Comparison of ENCODE assay signal across 8 cellular contexts in the genomic region with DNA sequence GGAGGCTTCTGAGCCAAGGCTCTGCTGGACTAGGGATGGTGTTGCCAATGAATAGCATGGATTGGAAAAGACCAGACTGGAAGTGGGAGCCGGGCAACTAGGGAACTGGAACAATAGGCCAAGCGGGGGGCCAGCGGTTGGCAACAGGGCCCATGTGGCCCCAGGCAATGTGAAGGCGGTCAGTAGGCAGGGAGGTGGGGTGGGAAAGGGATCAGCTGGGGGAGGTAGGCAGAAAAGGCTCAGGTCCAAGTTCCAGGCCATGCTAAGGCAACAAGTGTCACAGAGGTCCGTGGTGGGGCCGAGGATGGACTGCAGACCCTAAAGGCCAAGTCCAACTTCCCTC. TPM values are rescaled to one million over a fixed set of nuclear protein-coding genes. Genes with fewer than 3 reads are reported as not detected.
DNase-seq lines count a peak whose midpoint lies in the region; ATAC-seq and TF ChIP-seq lines count a peak whose summit lies in the region.

No MANE protein-coding gene starts in this region.

- no peaks in the 10 kb centered on the region for H3K27me3 ChIP-seq in HUES6 (ENCODE audit: control insufficient read depth, insufficient read depth, low read length)
- no peaks in the 10 kb centered on the region for H3K27me3 ChIP-seq in ascending aorta
- H3K27me3 ChIP-seq in layer of hippocampus (ENCODE audit: control insufficient read depth, insufficient read depth, low read length), result no peaks in the 10 kb centered on the region
- no peaks in the 10 kb centered on the region for H3K27me3 ChIP-seq in stomach

- no peak overlapping the region for H3K27ac Mint-ChIP-seq in natural killer cell

- peaks cover 27% of the 10 kb centered on the region for H3K36me3 ChIP-seq in HUES6 (ENCODE audit: control insufficient read depth, insufficient read depth, low read length)
- H3K36me3 ChIP-seq in ascending aorta, result peaks cover 0 to 17% of the 10 kb centered on the region in 2 donors
- H3K36me3 ChIP-seq in stomach, result peaks cover 0 to 18% (median 13%) of the 10 kb centered on the region in 4 donors

- TF ChIP-seq EP300 in stomach (IDR thresholded peaks at IDR 0.05), result no peak

- intact Hi-C loops in ascending aorta (cut with DNase I) (loop anchor here (1.0 kb wide), 1 partner anchor 9 kb away; no protein-coding TSS in a partner anchor), stomach (cut with DNase I; ENCODE audit: low total_unique reads) (no loop called here), natural killer cell (cut with micrococcal nuclease) (no loop called here)

- H3K4me1 Mint-ChIP-seq in natural killer cell, result peaks cover 9% of the 10 kb centered on the region in 2 donors

- H3K36me3 Mint-ChIP-seq in natural killer cell, result no peaks in the 10 kb centered on the region

- no peak overlapping the region for H3K4me3 Mint-ChIP-seq in natural killer cell

- DNase-seq in ascending aorta (ENCODE audit: low spot score in 2 of 2) (no peak), stomach (no peak), DMS53 treated with DMSO at 0.1 percent for 48 hours (lab: John Stamatoyannopoulos, UW; ENCODE audit: unreplicated experiment) (no peak), natural killer cell (no peak)
- DNase-seq in activated CD4-positive, alpha-beta T cell treated with anti-CD3 and anti-CD28 coated beads for 1 hour, result no peak

- TF ChIP-seq POLR2A in stomach (IDR thresholded peaks at IDR 0.05), result no peak

- H3K27ac ChIP-seq in HUES6 (ENCODE audit: low read depth, low read length) (peak overlapping the region; percentile 44; the same call in 1 of the 2 replicates), ascending aorta (peak overlapping the region; percentile 80 to 84), layer of hippocampus (ENCODE audit: low read depth, low read length) (peak overlapping the region; percentile 67), stomach (peak overlapping the region; percentile 74 to 89 (median 86))

- no peaks in the 10 kb centered on the region for H3K9me3 Mint-ChIP-seq in natural killer cell

- TF ChIP-seq CTCF in ascending aorta (IDR thresholded peaks at IDR 0.05) (no peak), stomach (IDR thresholded peaks at IDR 0.05) (no peak), natural killer cell (IDR thresholded peaks at IDR 0.05) (no peak)

- H3K4me1 ChIP-seq in HUES6 (ENCODE audit: control insufficient read depth, insufficient read depth, low read length) (peaks cover 27% of the 10 kb centered on the region), ascending aorta (peaks cover 17 to 33% of the 10 kb centered on the region in 2 donors), stomach (peaks cover 48 to 96% (median 68%) of the 10 kb centered on the region in 4 donors)

- H3K9me3 ChIP-seq in HUES6 (ENCODE audit: control insufficient read depth, insufficient read depth, low read depth, low read length) (no peaks in the 10 kb centered on the region), ascending aorta (no peaks in the 10 kb centered on the region), stomach (no peaks in the 10 kb centered on the region)

- ATAC-seq in HG03097 (IDR thresholded peaks at IDR 0.05; ENCODE audit: low FRiP score, unreplicated experiment) (no peak), natural killer cell (no peak)

- H3K27me3 Mint-ChIP-seq in natural killer cell (ENCODE audit: low read depth in 2 of 2), result no peaks in the 10 kb centered on the region

- WGBS in stomach, 5 donors, result 68 to 83% (median 76%) methylated on average over 6 of the region's 6 CpGs

- H3K4me3 ChIP-seq in HUES6 (ENCODE audit: low read depth, low read length) (peak overlapping the region; percentile 3; the same call in 1 of the 2 replicates), ascending aorta (peak overlapping the region in 1 of 2 donors; percentile 33), stomach (peak overlapping the region in 3 of 4 donors; percentile 1 to 18 (median 3))

- H3K9ac ChIP-seq in HUES6 (ENCODE audit: low read length), result peak overlapping the region; percentile 40

RNA-seq across cellular contexts. Expression of a gene that starts 14.9 kb away (rescaled TPM):
- total RNA-seq in ascending aorta (62.3 TPM), stomach (100 to 1,000 TPM in 1 of 5 donors, 10 to 100 TPM in 4; 34.5 to 140 (median 37.1) TPM), natural killer cell (10 to 100 TPM; 83.8 to 92.4 (median 86.1) TPM)
- polyA plus RNA-seq in stomach, result 10 to 100 TPM; 12.3 to 28.0 (median 16.6) TPM

RNA-seq across cellular contexts. Expression of a gene that starts 42.0 kb away (rescaled TPM):
- total RNA-seq in ascending aorta (3.2 TPM), stomach (10 to 100 TPM in 1 of 5 donors, 1 to 10 TPM in 4; 2.0 to 11.6 (median 2.9) TPM), natural killer cell (1 to 10 TPM in 1 of 3 donors, under 1 TPM in 2; 0.85 to 1.1 (median 0.96) TPM)
- polyA plus RNA-seq in stomach, result 1 to 10 TPM; 1.5 to 3.4 (median 2.6) TPM
